In the genomic region with DNA sequence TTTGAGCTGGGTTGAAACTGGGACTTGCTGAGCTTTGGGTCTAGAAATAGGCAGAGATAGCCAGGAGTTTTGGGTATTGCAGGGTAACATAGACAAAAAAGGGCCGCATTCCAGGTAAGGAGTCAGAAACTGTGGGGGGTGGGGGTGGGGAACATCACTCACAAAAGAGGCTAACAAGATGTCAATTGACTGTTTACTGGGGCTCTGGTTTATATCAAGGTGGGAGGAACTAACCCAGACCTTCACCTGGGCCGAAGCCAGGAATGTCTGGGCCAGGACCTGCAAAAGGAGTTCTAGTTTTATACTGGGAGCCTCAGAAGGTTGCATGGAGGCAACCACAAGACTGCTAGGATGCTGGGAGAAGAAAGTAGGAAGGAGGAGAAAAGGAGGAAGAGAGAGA, we compare ENCODE assay signal across 30 cellular contexts.
"Had no signal": no experiment of that assay in that cellular context is flagged by ENCODE, and none has a peak within 500 bp of the region (broad histone marks: within the 10 kb centered on the region; RNA-seq: fewer than 3 reads in every experiment).

No MANE protein-coding gene starts in this region.

- DNase-seq: naive thymus-derived CD4-positive, alpha-beta T cell; natural killer cell; occipital lobe; ovary; posterior cingulate gyrus; psoas muscle; right cardiac atrium; right lobe of liver; sigmoid colon; small intestine; spleen; stimulated activated CD4-positive, alpha-beta T cell treated with anti-CD3 and anti-CD28 coated beads, Interleukin-12 subunit alpha, Interleukin-12 subunit beta, amount 100 ng/mL, for 4 hours; stimulated activated CD4-positive, alpha-beta T cell treated with anti-CD3 and anti-CD28 coated beads, Interleukin-1b, Interleukin-23, amount 100 ng/mL, for 48 hours; stimulated activated CD4-positive, alpha-beta T cell treated with anti-CD3 and anti-CD28 coated beads, Interleukin-4, amount 100 ng/mL, for 1 hour; stimulated activated CD4-positive, alpha-beta T cell treated with anti-CD3 and anti-CD28 coated beads, Interleukin-4, amount 100 ng/mL, for 4 hours; stimulated activated CD8-positive, alpha-beta memory T cell treated with anti-CD3 and anti-CD28 coated beads, Interleukin-4, amount 100 ng/mL, for 48 hours; stimulated activated naive CD4-positive, alpha-beta T cell; stimulated activated naive CD8-positive, alpha-beta T cell treated with anti-CD3 and anti-CD28 coated beads, Interleukin-15, amount 100 ng/mL, for 72 hours; stimulated activated naive CD8-positive, alpha-beta T cell treated with anti-CD3 and anti-CD28 coated beads, Interleukin-15, Interleukin-2, amounts not matched to agents 100 U/mL and 50 U/mL, for 24 hours; substantia nigra; testis; tibial artery; transverse colon; upper lobe of left lung had no signal

- H3K4me1 ChIP-seq: parathyroid adenoma, psoas muscle, right lobe of liver, sigmoid colon, spleen, testis, tibial artery, transverse colon, upper lobe of left lung had no signal

- H3K27ac Mint-ChIP-seq: naive thymus-derived CD4-positive, alpha-beta T cell; natural killer cell; nephron; neural progenitor cell; progenitor cell of endocrine pancreas; stimulated activated memory B cell treated with anti-CD40 and anti-IgM and Interleukin-4, amounts not matched to agents 10 μg/mL and 1 μg/mL and 100 μg/mL, for 72 hours; stimulated activated naive CD8-positive, alpha-beta T cell treated with anti-CD3 and anti-CD28 coated beads, Interleukin-15, amount 100 ng/mL, for 72 hours had no signal

- H2AFZ ChIP-seq: neural progenitor cell, parathyroid adenoma had no signal

- H3K9me3 ChIP-seq: ovary, psoas muscle, right lobe of liver, sigmoid colon, spleen, suprapubic skin, testis, tibial artery, transverse colon, upper lobe of left lung had no signal

- H3K4me1 Mint-ChIP-seq: naive thymus-derived CD4-positive, alpha-beta T cell; natural killer cell; nephron; neural progenitor cell; stimulated activated memory B cell treated with anti-CD40 and anti-IgM and Interleukin-4, amounts not matched to agents 10 μg/mL and 1 μg/mL and 100 μg/mL, for 72 hours had no signal

- H3K9me3 Mint-ChIP-seq: naive thymus-derived CD4-positive, alpha-beta T cell; natural killer cell; neural progenitor cell; stimulated activated memory B cell treated with anti-CD40 and anti-IgM and Interleukin-4, amounts not matched to agents 10 μg/mL and 1 μg/mL and 100 μg/mL, for 72 hours; stimulated activated naive CD8-positive, alpha-beta T cell treated with anti-CD3 and anti-CD28 coated beads, Interleukin-15, amount 100 ng/mL, for 72 hours had no signal

- H3K4me2 ChIP-seq: neural progenitor cell had no signal

- H3K79me2 ChIP-seq: parathyroid adenoma had no signal

- H3K27me3 ChIP-seq: neural progenitor cell, ovary, right lobe of liver, sigmoid colon, suprapubic skin, tibial artery, upper lobe of left lung had no signal

- H3K27ac ChIP-seq: neural progenitor cell, ovary, parathyroid adenoma, psoas muscle, right lobe of liver, sigmoid colon, spleen, suprapubic skin, testis, tibial artery, transverse colon, upper lobe of left lung had no signal

- H3K4me3 Mint-ChIP-seq: naive thymus-derived CD4-positive, alpha-beta T cell; natural killer cell; nephron; neural progenitor cell; stimulated activated memory B cell treated with anti-CD40 and anti-IgM and Interleukin-4, amounts not matched to agents 10 μg/mL and 1 μg/mL and 100 μg/mL, for 72 hours; stimulated activated naive CD8-positive, alpha-beta T cell treated with anti-CD3 and anti-CD28 coated beads, Interleukin-15, amount 100 ng/mL, for 72 hours had no signal

- H3K4me3 ChIP-seq: neural progenitor cell, ovary, psoas muscle, right lobe of liver, sigmoid colon, spleen, suprapubic skin, testis, tibial artery, transverse colon, upper lobe of left lung had no signal

- H3K36me3 Mint-ChIP-seq: naive thymus-derived CD4-positive, alpha-beta T cell; natural killer cell; neural progenitor cell; stimulated activated memory B cell treated with anti-CD40 and anti-IgM and Interleukin-4, amounts not matched to agents 10 μg/mL and 1 μg/mL and 100 μg/mL, for 72 hours had no signal

- H3K9ac ChIP-seq: neural progenitor cell, parathyroid adenoma had no signal

- ATAC-seq: naive thymus-derived CD4-positive, alpha-beta T cell; natural killer cell; psoas muscle; right cardiac atrium; right lobe of liver; stimulated activated memory B cell treated with anti-CD40 and anti-IgM and Interleukin-4, amounts not matched to agents 10 μg/mL and 1 μg/mL and 100 μg/mL, for 72 hours; stimulated activated naive CD8-positive, alpha-beta T cell treated with anti-CD3 and anti-CD28 coated beads, Interleukin-15, amount 100 ng/mL, for 72 hours; stimulated activated naive CD8-positive, alpha-beta T cell treated with anti-CD3 and anti-CD28 coated beads, Interleukin-15, Interleukin-2, amounts not matched to agents 100 U/mL and 50 U/mL, for 24 hours had no signal

- H3K36me3 ChIP-seq: neural progenitor cell, ovary, right lobe of liver, sigmoid colon, spleen, suprapubic skin, tibial artery, transverse colon, upper lobe of left lung had no signal
